ENCODE assay signal across 1 cellular context in the genomic region with DNA sequence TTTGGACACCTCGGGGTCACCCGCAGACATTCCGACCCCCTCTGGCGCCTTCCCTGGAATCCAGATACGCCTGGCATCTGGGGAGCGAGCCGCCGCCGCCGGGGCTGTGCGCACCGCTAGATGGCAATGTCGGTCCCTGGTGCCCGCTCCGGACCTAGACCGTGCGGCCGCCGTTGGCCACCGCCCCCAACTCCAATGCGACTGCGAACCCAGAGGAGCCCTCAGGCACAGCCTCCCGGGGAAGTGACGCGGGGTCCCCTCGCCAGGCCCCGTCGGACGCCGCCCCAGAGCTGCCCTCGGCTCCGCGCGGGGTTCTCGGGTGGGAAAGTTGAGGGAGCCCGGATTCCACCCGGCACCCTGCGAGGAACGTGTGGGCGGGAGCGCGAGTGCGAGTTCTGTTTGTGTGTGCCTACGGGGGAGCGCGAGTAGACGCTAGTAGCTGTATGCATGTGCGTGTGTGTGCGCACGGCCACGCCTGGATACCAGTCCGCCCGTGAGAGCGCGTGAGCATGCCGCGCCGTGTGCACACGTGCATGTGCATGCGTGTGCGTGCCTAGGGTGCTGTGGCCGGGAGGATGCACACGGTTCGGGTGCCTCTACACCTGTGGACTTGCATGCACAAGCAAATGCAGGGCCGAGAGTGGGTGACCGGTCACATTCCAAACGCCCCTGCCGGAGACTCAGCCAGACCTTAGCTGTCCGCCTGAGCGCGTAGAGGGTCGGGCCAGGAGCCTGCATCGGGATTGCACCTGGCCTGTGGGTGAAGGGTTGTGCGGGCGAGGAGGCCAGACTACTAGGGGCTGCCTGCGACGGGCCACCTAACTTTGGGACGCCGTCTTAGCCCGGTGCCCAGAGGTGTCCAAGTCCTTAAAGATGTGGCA.
TF ChIP-seq lines count a peak whose summit lies in the region.

No MANE protein-coding gene starts in this region.

TF ChIP-seq in HepG2, 621 proteins besides CTCF, POLR2A, EP300 and RAD21 (continued from another document and continues in another):
- TF ChIP-seq, protein P1, sequence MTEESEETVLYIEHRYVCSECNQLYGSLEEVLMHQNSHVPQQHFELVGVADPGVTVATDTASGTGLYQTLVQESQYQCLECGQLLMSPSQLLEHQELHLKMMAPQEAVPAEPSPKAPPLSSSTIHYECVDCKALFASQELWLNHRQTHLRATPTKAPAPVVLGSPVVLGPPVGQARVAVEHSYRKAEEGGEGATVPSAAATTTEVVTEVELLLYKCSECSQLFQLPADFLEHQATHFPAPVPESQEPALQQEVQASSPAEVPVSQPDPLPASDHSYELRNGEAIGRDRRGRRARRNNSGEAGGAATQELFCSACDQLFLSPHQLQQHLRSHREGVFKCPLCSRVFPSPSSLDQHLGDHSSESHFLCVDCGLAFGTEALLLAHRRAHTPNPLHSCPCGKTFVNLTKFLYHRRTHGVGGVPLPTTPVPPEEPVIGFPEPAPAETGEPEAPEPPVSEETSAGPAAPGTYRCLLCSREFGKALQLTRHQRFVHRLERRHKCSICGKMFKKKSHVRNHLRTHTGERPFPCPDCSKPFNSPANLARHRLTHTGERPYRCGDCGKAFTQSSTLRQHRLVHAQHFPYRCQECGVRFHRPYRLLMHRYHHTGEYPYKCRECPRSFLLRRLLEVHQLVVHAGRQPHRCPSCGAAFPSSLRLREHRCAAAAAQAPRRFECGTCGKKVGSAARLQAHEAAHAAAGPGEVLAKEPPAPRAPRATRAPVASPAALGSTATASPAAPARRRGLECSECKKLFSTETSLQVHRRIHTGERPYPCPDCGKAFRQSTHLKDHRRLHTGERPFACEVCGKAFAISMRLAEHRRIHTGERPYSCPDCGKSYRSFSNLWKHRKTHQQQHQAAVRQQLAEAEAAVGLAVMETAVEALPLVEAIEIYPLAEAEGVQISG (CRISPR knock-in tag; IDR thresholded peaks at IDR 0.05): peak; percentile 76
- TF ChIP-seq KLF6 (CRISPR knock-in tag; IDR thresholded peaks at IDR 0.05): no peak; the same call in 1 of the 2 replicates
- 0 out of 2 replicates have a peak, but pooled peaks have one; percentile 58 for TF ChIP-seq ZNF605 (CRISPR knock-in tag; IDR thresholded peaks at IDR 0.05)
- TF ChIP-seq, protein P2, sequence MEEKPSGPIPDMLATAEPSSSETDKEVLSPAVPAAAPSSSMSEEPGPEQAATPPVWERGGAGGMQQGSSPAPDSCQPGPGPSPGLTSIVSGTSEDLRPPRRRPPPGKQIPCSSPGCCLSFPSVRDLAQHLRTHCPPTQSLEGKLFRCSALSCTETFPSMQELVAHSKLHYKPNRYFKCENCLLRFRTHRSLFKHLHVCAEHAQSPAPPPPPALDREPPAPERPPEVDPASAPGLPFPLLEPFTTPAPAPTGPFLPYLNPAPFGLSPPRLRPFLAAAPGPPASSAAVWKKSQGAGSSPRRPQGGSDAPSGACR (CRISPR knock-in tag; IDR thresholded peaks at IDR 0.05): no peak
- no peak for TF ChIP-seq SOX5 (CRISPR knock-in tag; IDR thresholded peaks at IDR 0.05; ENCODE audit: borderline replicate concordance)
- TF ChIP-seq CBX5 (CRISPR knock-in tag; IDR thresholded peaks at IDR 0.05; ENCODE audit: borderline replicate concordance): 0 out of 2 replicates have a peak, but pooled peaks have one; percentile 44
- no peak for TF ChIP-seq SIX4 (CRISPR knock-in tag; IDR thresholded peaks at IDR 0.05)
- no peak for TF ChIP-seq NR1H2 (CRISPR knock-in tag; IDR thresholded peaks at IDR 0.05; ENCODE audit: borderline replicate concordance, low read depth)
- 0 out of 2 replicates have a peak, but pooled peaks have one; percentile 66 for TF ChIP-seq SMAD9 (CRISPR knock-in tag; IDR thresholded peaks at IDR 0.05)
- TF ChIP-seq NR2C2 (CRISPR knock-in tag; IDR thresholded peaks at IDR 0.05; ENCODE audit: borderline replicate concordance): no peak
- peak; percentile 77 for TF ChIP-seq HNRNPLL (IDR thresholded peaks at IDR 0.05; ENCODE audit: low read depth, low read length, poor library complexity, severe bottlenecking)
- TF ChIP-seq MZF1 (CRISPR knock-in tag; IDR thresholded peaks at IDR 0.05; ENCODE audit: borderline replicate concordance): no peak
- TF ChIP-seq, protein P3, sequence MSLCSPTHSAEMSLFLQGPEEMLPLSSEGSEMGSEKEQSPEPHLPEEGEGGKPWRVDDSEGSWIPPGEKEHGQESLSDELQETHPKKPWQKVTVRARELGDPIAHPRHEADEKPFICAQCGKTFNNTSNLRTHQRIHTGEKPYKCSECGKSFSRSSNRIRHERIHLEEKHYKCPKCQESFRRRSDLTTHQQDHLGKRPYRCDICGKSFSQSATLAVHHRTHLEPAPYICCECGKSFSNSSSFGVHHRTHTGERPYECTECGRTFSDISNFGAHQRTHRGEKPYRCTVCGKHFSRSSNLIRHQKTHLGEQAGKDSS (CRISPR knock-in tag; IDR thresholded peaks at IDR 0.05; ENCODE audit: borderline replicate concordance, low read depth): 0 out of 2 replicates have a peak, but pooled peaks have one; percentile 22
- TF ChIP-seq CAMTA2 (CRISPR knock-in tag; IDR thresholded peaks at IDR 0.05; ENCODE audit: borderline replicate concordance): no peak
- TF ChIP-seq, protein P4, sequence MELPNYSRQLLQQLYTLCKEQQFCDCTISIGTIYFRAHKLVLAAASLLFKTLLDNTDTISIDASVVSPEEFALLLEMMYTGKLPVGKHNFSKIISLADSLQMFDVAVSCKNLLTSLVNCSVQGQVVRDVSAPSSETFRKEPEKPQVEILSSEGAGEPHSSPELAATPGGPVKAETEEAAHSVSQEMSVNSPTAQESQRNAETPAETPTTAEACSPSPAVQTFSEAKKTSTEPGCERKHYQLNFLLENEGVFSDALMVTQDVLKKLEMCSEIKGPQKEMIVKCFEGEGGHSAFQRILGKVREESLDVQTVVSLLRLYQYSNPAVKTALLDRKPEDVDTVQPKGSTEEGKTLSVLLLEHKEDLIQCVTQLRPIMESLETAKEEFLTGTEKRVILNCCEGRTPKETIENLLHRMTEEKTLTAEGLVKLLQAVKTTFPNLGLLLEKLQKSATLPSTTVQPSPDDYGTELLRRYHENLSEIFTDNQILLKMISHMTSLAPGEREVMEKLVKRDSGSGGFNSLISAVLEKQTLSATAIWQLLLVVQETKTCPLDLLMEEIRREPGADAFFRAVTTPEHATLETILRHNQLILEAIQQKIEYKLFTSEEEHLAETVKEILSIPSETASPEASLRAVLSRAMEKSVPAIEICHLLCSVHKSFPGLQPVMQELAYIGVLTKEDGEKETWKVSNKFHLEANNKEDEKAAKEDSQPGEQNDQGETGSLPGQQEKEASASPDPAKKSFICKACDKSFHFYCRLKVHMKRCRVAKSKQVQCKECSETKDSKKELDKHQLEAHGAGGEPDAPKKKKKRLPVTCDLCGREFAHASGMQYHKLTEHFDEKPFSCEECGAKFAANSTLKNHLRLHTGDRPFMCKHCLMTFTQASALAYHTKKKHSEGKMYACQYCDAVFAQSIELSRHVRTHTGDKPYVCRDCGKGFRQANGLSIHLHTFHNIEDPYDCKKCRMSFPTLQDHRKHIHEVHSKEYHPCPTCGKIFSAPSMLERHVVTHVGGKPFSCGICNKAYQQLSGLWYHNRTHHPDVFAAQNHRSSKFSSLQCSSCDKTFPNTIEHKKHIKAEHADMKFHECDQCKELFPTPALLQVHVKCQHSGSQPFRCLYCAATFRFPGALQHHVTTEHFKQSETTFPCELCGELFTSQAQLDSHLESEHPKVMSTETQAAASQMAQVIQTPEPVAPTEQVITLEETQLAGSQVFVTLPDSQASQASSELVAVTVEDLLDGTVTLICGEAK (IDR thresholded peaks at IDR 0.05): no peak
- TF ChIP-seq, protein P4 (CRISPR knock-in tag; IDR thresholded peaks at IDR 0.05): peak; percentile 65
- TF ChIP-seq ZFY (CRISPR knock-in tag; IDR thresholded peaks at IDR 0.05): peak; percentile 48; the same call in 1 of the 2 replicates
- TF ChIP-seq MXI1 (IDR thresholded peaks at IDR 0.05; ENCODE audit: borderline replicate concordance, low read depth, low read length): peak; percentile 31; the same call in 1 of the 3 replicates
- no peak for TF ChIP-seq JUN (CRISPR knock-in tag; IDR thresholded peaks at IDR 0.05)
- TF ChIP-seq PHF8 (CRISPR knock-in tag; IDR thresholded peaks at IDR 0.05): 0 out of 2 replicates have a peak, but pooled peaks have one; percentile 31
- TF ChIP-seq, protein P5, sequence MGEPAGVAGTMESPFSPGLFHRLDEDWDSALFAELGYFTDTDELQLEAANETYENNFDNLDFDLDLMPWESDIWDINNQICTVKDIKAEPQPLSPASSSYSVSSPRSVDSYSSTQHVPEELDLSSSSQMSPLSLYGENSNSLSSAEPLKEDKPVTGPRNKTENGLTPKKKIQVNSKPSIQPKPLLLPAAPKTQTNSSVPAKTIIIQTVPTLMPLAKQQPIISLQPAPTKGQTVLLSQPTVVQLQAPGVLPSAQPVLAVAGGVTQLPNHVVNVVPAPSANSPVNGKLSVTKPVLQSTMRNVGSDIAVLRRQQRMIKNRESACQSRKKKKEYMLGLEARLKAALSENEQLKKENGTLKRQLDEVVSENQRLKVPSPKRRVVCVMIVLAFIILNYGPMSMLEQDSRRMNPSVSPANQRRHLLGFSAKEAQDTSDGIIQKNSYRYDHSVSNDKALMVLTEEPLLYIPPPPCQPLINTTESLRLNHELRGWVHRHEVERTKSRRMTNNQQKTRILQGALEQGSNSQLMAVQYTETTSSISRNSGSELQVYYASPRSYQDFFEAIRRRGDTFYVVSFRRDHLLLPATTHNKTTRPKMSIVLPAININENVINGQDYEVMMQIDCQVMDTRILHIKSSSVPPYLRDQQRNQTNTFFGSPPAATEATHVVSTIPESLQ (CRISPR knock-in tag; conservative IDR thresholded peaks at IDR 0.05): no peak
- TF ChIP-seq, protein P6, sequence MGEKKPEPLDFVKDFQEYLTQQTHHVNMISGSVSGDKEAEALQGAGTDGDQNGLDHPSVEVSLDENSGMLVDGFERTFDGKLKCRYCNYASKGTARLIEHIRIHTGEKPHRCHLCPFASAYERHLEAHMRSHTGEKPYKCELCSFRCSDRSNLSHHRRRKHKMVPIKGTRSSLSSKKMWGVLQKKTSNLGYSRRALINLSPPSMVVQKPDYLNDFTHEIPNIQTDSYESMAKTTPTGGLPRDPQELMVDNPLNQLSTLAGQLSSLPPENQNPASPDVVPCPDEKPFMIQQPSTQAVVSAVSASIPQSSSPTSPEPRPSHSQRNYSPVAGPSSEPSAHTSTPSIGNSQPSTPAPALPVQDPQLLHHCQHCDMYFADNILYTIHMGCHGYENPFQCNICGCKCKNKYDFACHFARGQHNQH (CRISPR knock-in tag; IDR thresholded peaks at IDR 0.05): peak; percentile 31; the same call in 1 of the 2 replicates
- TF ChIP-seq, protein P7, sequence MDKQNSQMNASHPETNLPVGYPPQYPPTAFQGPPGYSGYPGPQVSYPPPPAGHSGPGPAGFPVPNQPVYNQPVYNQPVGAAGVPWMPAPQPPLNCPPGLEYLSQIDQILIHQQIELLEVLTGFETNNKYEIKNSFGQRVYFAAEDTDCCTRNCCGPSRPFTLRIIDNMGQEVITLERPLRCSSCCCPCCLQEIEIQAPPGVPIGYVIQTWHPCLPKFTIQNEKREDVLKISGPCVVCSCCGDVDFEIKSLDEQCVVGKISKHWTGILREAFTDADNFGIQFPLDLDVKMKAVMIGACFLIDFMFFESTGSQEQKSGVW (CRISPR knock-in tag; IDR thresholded peaks at IDR 0.05; ENCODE audit: borderline replicate concordance): no peak
- peak; percentile 43 to 53; a peak in 1 of 4 replicates for TF ChIP-seq KLF16 (CRISPR knock-in tag; IDR thresholded peaks at IDR 0.05)
- TF ChIP-seq ZNF629 (CRISPR knock-in tag; conservative IDR thresholded peaks at IDR 0.05): 0 out of 2 replicates have a peak, but pooled peaks have one; percentile 14
- peak; percentile 89; the same call in 1 of the 2 replicates for TF ChIP-seq KDM2A (CRISPR knock-in tag; IDR thresholded peaks at IDR 0.05; ENCODE audit: borderline replicate concordance, low read depth)
- peak; percentile 21; the same call in 1 of the 2 replicates for TF ChIP-seq ZNF614 (CRISPR knock-in tag; IDR thresholded peaks at IDR 0.05; ENCODE audit: borderline replicate concordance)
- TF ChIP-seq TP53 (CRISPR knock-in tag; conservative IDR thresholded peaks at IDR 0.05): 0 out of 2 replicates have a peak, but pooled peaks have one; percentile 47
- TF ChIP-seq ZNF501 (CRISPR knock-in tag; IDR thresholded peaks at IDR 0.05): no peak
- peak; percentile 74; the same call in 1 of the 2 replicates for TF ChIP-seq ZNF598 (CRISPR knock-in tag; IDR thresholded peaks at IDR 0.05; ENCODE audit: borderline replicate concordance)
- TF ChIP-seq ZEB1 (IDR thresholded peaks at IDR 0.05; ENCODE audit: insufficient replicate concordance, low read depth): no peak
- TF ChIP-seq ISL2 (CRISPR knock-in tag; IDR thresholded peaks at IDR 0.05): peak; percentile 59
- TF ChIP-seq REXO4 (CRISPR knock-in tag; IDR thresholded peaks at IDR 0.05; ENCODE audit: borderline replicate concordance): no peak
- no peak for TF ChIP-seq TCF7L2 (IDR thresholded peaks at IDR 0.05; ENCODE audit: low read depth, low read length)
- TF ChIP-seq ZMYM2 (CRISPR knock-in tag; IDR thresholded peaks at IDR 0.05): peak; percentile 50; the same call in 1 of the 2 replicates
- no peak for TF ChIP-seq ZNF670 (CRISPR knock-in tag; IDR thresholded peaks at IDR 0.05; ENCODE audit: borderline replicate concordance)
- TF ChIP-seq THYN1 (CRISPR knock-in tag; IDR thresholded peaks at IDR 0.05; ENCODE audit: borderline replicate concordance, low read depth): no peak
- no peak for TF ChIP-seq ZNF556 (CRISPR knock-in tag; IDR thresholded peaks at IDR 0.05; ENCODE audit: borderline replicate concordance)
